Comparison of ENCODE assay signal across 1 cellular context in genomic region chr14:35197015-35197414, GRCh38.
A peak's percentile ranks its signal among the peaks of the same experiment; 100 is the strongest.
TF ChIP-seq lines count a peak whose summit lies in the region.

No MANE protein-coding gene starts in this region.

TF ChIP-seq in IMR-90, 13 proteins besides CTCF, POLR2A, EP300 and RAD21:
- TF ChIP-seq RFX5 (IDR thresholded peaks at IDR 0.05; ENCODE audit: low read depth, low read length): no peak
- no peak for TF ChIP-seq NFE2L2 (IDR thresholded peaks at IDR 0.05; ENCODE audit: low read depth, low read length)
- peak; percentile 78 for TF ChIP-seq FOS (IDR thresholded peaks at IDR 0.05; ENCODE audit: low read depth, low read length)
- TF ChIP-seq MXI1 (IDR thresholded peaks at IDR 0.05; ENCODE audit: borderline replicate concordance, low read depth, low read length): no peak
- peak; percentile 48; the same call in 1 of the 2 replicates for TF ChIP-seq BHLHE40 (IDR thresholded peaks at IDR 0.05; ENCODE audit: low read depth, low read length)
